ENCODE assay signal across 1 cellular context in genomic region chr4:184538023-184538599, GRCh38.
TF ChIP-seq lines count a peak whose summit lies in the region.

No MANE protein-coding gene starts in this region.

TF ChIP-seq in HEK293, 187 proteins besides CTCF, POLR2A, EP300 and RAD21 (continued from another document):
- TF ChIP-seq ZBTB44 (tag by site-specific recombination; IDR thresholded peaks at IDR 0.05) = no peak
- TF ChIP-seq TRIM28 (IDR thresholded peaks at IDR 0.05; ENCODE audit: borderline replicate concordance, low read length) = 0 out of 2 replicates have a peak, but pooled peaks have one; percentile 9
- TF ChIP-seq ZNF501 (tag by site-specific recombination; IDR thresholded peaks at IDR 0.05) = no peak
- TF ChIP-seq PRDM10 (tag by site-specific recombination; IDR thresholded peaks at IDR 0.05) = peak; percentile 58
- TF ChIP-seq ZNF26 (tag by site-specific recombination; IDR thresholded peaks at IDR 0.05) = no peak
- TF ChIP-seq ZXDB (tag by site-specific recombination; IDR thresholded peaks at IDR 0.05) = 0 out of 2 replicates have a peak, but pooled peaks have one; percentile 7
- no peak for TF ChIP-seq ZNF514 (tag by site-specific recombination; IDR thresholded peaks at IDR 0.05)
- TF ChIP-seq OSR2 (tag by site-specific recombination; IDR thresholded peaks at IDR 0.05) = no peak
- no peak for TF ChIP-seq ZNF658 (tag by site-specific recombination; IDR thresholded peaks at IDR 0.05)
- TF ChIP-seq ZNF19 (tag by site-specific recombination; IDR thresholded peaks at IDR 0.05; ENCODE audit: low read depth) = no peak
- no peak for TF ChIP-seq PRDM4 (tag by site-specific recombination; IDR thresholded peaks at IDR 0.05)
- TF ChIP-seq ZBTB17 (tag by site-specific recombination; IDR thresholded peaks at IDR 0.05) = peak; percentile 69; the same call in 1 of the 2 replicates
- 0 out of 2 replicates have a peak, but pooled peaks have one; percentile 18 for TF ChIP-seq GLIS2 (tag by site-specific recombination; IDR thresholded peaks at IDR 0.05)
